In the genomic region with DNA sequence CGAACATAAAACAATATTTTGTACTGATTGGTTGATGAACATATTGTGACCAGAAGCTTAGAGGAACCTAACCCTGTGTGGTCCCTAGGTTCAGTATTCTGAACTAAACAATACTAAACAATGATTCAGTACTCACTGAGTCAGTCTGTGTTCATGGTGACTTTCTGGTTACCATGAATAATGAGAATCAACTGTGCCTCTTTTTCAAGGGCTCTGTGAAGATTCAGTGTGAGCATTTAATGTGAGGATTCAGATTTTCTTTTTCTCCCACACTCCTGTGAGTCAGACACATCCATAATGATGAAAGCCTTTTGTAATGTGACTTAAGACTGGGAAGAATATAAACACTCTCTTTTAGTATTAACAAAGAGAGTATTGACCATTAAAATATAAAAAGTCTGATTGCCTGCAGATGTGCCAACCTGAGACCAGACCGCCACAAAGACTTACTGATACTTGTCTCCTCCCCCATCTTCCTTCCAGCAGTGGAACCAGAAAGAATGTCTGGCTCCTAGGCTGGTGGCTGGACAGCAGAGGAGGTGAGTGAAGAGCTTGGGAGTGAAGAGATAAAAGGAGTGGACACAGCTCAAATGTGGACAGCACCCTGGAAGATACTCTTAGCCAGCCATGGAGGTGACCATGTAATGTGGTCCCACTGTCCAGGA, we compare ENCODE assay signal across 13 cellular contexts. TPM values are rescaled to one million over a fixed set of nuclear protein-coding genes. Genes with fewer than 3 reads are reported as not detected.
A peak's percentile ranks its signal among the peaks of the same experiment; 100 is the strongest.
DNase-seq lines count a peak whose midpoint lies in the region; ATAC-seq and TF ChIP-seq lines count a peak whose summit lies in the region.
"Had no signal": no experiment of that assay in that cellular context is flagged by ENCODE, and none has a peak within 500 bp of the region (broad histone marks: within the 10 kb centered on the region; RNA-seq: fewer than 3 reads in every experiment).

No MANE protein-coding gene starts in this region.

- H3K4me3 ChIP-seq in SJSA1 (no peak overlapping the region), fibroblast of lung (replicated peaks in 1 of 4; ENCODE audit: control extremely low read depth in 1 of 4, insufficient read depth in 1 of 4, low read depth in 3 of 4, low read length in 4 of 4) (no peak overlapping the region), mesendoderm (ENCODE audit: low read length) (no peak overlapping the region)
- H3K4me3 ChIP-seq: BLaER1 treated with 17β-estradiol and CSF1 and Interleukin-3, amounts not matched to agents 10 nM and 100 nM; lung had no signal

- H3K27me3 Mint-ChIP-seq in stimulated activated naive CD8-positive, alpha-beta T cell treated with anti-CD3 and anti-CD28 coated beads, Interleukin-15, amount 100 ng/mL, for 72 hours = no peaks in the 10 kb centered on the region

- H3K27ac ChIP-seq in SJSA1 = peak overlapping the region; percentile 76
- H3K27ac ChIP-seq in fibroblast of lung (ENCODE audit: insufficient read depth, low read length) = peak overlapping the region; percentile 43
- H3K27ac ChIP-seq in mesendoderm (ENCODE audit: low read depth, low read length) = no peak overlapping the region
- H3K27ac ChIP-seq: BLaER1 treated with 17β-estradiol and CSF1 and Interleukin-3, amounts not matched to agents 10 nM and 100 nM; neutrophil had no signal

- no peak overlapping the region for H3K23ac ChIP-seq in mesendoderm (ENCODE audit: low read length)

- no peaks in the 10 kb centered on the region for H3K79me2 ChIP-seq in fibroblast of lung (ENCODE audit: control insufficient read depth, insufficient read depth, low read length)
- H3K79me2 ChIP-seq in mesendoderm (ENCODE audit: control insufficient read depth, insufficient read depth, low read length) = no peaks in the 10 kb centered on the region

- H3K4ac ChIP-seq in mesendoderm (ENCODE audit: low read depth, low read length) = no peak overlapping the region

- no peak overlapping the region for H3K27ac Mint-ChIP-seq in stimulated activated naive CD8-positive, alpha-beta T cell treated with anti-CD3 and anti-CD28 coated beads, Interleukin-15, amount 100 ng/mL, for 72 hours
- H3K27ac Mint-ChIP-seq: activated naive CD8-positive, alpha-beta T cell treated with anti-CD3 and anti-CD28 coated beads, Interleukin-2, amount 10 ng/mL, durations not matched to agents 7 days and 5 days had no signal

- H3K4me2 ChIP-seq in fibroblast of lung (ENCODE audit: extremely low read depth, insufficient read depth, low read length) (peak overlapping the region; percentile 63), mesendoderm (ENCODE audit: low read length) (no peak overlapping the region)
- H3K4me2 ChIP-seq: BLaER1 treated with 17β-estradiol and CSF1 and Interleukin-3, amounts not matched to agents 10 nM and 100 nM had no signal

- H3K9ac ChIP-seq in fibroblast of lung (ENCODE audit: insufficient read depth, low read length) = no peak overlapping the region
- no peak overlapping the region for H3K9ac ChIP-seq in mesendoderm (ENCODE audit: low read length)
- H3K9ac ChIP-seq: BLaER1 treated with 17β-estradiol and CSF1 and Interleukin-3, amounts not matched to agents 10 nM and 100 nM had no signal

- H2BK15ac ChIP-seq in mesendoderm (replicated peaks; ENCODE audit: low read depth) = no peak overlapping the region

- no CpG with 5 or more reads among the region's 2 CpGs for WGBS in mesendoderm (ENCODE audit: extremely low coverage, insufficient coverage, low lambda C conversion rate)

- H4K5ac ChIP-seq in mesendoderm (ENCODE audit: low read length) = no peak overlapping the region

- H3K9me3 Mint-ChIP-seq in stimulated activated naive CD8-positive, alpha-beta T cell treated with anti-CD3 and anti-CD28 coated beads, Interleukin-15, amount 100 ng/mL, for 72 hours = no peaks in the 10 kb centered on the region
- H3K9me3 Mint-ChIP-seq: activated naive CD8-positive, alpha-beta T cell treated with anti-CD3 and anti-CD28 coated beads, Interleukin-2, amount 10 ng/mL, durations not matched to agents 7 days and 5 days had no signal

- H3K4me3 Mint-ChIP-seq in stimulated activated naive CD8-positive, alpha-beta T cell treated with anti-CD3 and anti-CD28 coated beads, Interleukin-15, amount 100 ng/mL, for 72 hours = no peak overlapping the region
- H3K4me3 Mint-ChIP-seq: activated naive CD8-positive, alpha-beta T cell treated with anti-CD3 and anti-CD28 coated beads, Interleukin-2, amount 10 ng/mL, durations not matched to agents 7 days and 5 days had no signal

- H2AK5ac ChIP-seq in mesendoderm (ENCODE audit: low read length) = no peak overlapping the region

- ATAC-seq in stimulated activated naive CD8-positive, alpha-beta T cell treated with anti-CD3 and anti-CD28 coated beads, Interleukin-15, Interleukin-2, amounts not matched to agents 100 U/mL and 50 U/mL, for 24 hours = peak; percentile 32
- no peak for ATAC-seq in stimulated activated naive CD8-positive, alpha-beta T cell treated with anti-CD3 and anti-CD28 coated beads, Interleukin-15, amount 100 ng/mL, for 72 hours
- ATAC-seq in GM18517 (IDR thresholded peaks at IDR 0.05; ENCODE audit: unreplicated experiment) = no peak

- H3K18ac ChIP-seq in mesendoderm (ENCODE audit: low read length) = no peak overlapping the region

- no peak overlapping the region for H4K8ac ChIP-seq in mesendoderm (ENCODE audit: low read depth, low read length)

- H3K79me1 ChIP-seq in mesendoderm (ENCODE audit: low read length) = no peaks in the 10 kb centered on the region

- H2BK120ac ChIP-seq in mesendoderm (ENCODE audit: low read depth, low read length) = no peak overlapping the region

- no peaks in the 10 kb centered on the region for H4K20me1 ChIP-seq in fibroblast of lung (ENCODE audit: control insufficient read depth, extremely low read depth, insufficient read depth, low read length)
- H4K20me1 ChIP-seq: BLaER1 treated with 17β-estradiol and CSF1 and Interleukin-3, amounts not matched to agents 10 nM and 100 nM had no signal

- H3K56ac ChIP-seq in mesendoderm (ENCODE audit: low read length) = no peak overlapping the region

- no peak for DNase-seq in stimulated activated naive CD8-positive, alpha-beta T cell treated with anti-CD3 and anti-CD28 coated beads, Interleukin-15, Interleukin-2, amounts not matched to agents 100 U/mL and 50 U/mL, for 24 hours
- DNase-seq in stimulated activated naive CD8-positive, alpha-beta T cell treated with anti-CD3 and anti-CD28 coated beads, Interleukin-15, amount 100 ng/mL, for 72 hours = no peak
- DNase-seq in SJSA1 (ENCODE audit: low read depth in 1 of 2, low spot score in 2 of 2) (peak; percentile 63 to 93), fibroblast of lung (ENCODE audit: low read depth in 2 of 2) (peak; percentile 89 to 91), mesendoderm (no peak), MV-4-11 (lab: John Stamatoyannopoulos, UW) (no peak), NCI-H1930 (lab: John Stamatoyannopoulos, UW) (no peak)
- DNase-seq: activated naive CD8-positive, alpha-beta T cell treated with anti-CD3 and anti-CD28 coated beads, Interleukin-2, amount 10 ng/mL, durations not matched to agents 7 days and 5 days; GDM1 had no signal

- H3K9me3 ChIP-seq in SJSA1 (replicated peaks) (no peaks in the 10 kb centered on the region), fibroblast of lung (ENCODE audit: control insufficient read depth, insufficient read depth, low read depth, low read length) (no peaks in the 10 kb centered on the region)
- H3K9me3 ChIP-seq: neutrophil had no signal

- H3K4me1 ChIP-seq in SJSA1 (replicated peaks) (peaks cover 30% of the 10 kb centered on the region), fibroblast of lung (ENCODE audit: control insufficient read depth, extremely low read depth, insufficient read depth, low read length) (no peaks in the 10 kb centered on the region), mesendoderm (ENCODE audit: control insufficient read depth, low read depth, low read length) (peaks cover 4% of the 10 kb centered on the region)
- H3K4me1 ChIP-seq: BLaER1 treated with 17β-estradiol and CSF1 and Interleukin-3, amounts not matched to agents 10 nM and 100 nM had no signal

- H3K36me3 ChIP-seq in SJSA1 (no peaks in the 10 kb centered on the region), fibroblast of lung (ENCODE audit: control insufficient read depth, insufficient read depth, low read length) (no peaks in the 10 kb centered on the region), mesendoderm (ENCODE audit: control insufficient read depth, insufficient read depth, low read length) (no peaks in the 10 kb centered on the region)
- H3K36me3 ChIP-seq: BLaER1 treated with 17β-estradiol and CSF1 and Interleukin-3, amounts not matched to agents 10 nM and 100 nM; neutrophil had no signal

- no peaks in the 10 kb centered on the region for H3K4me1 Mint-ChIP-seq in stimulated activated naive CD8-positive, alpha-beta T cell treated with anti-CD3 and anti-CD28 coated beads, Interleukin-15, amount 100 ng/mL, for 72 hours

- H3K27me3 ChIP-seq in SJSA1 (replicated peaks) (no peaks in the 10 kb centered on the region), fibroblast of lung (ENCODE audit: control insufficient read depth, insufficient read depth, low read length) (no peaks in the 10 kb centered on the region), mesendoderm (ENCODE audit: insufficient read depth, low read length, poor library complexity) (no peaks in the 10 kb centered on the region)
- H3K27me3 ChIP-seq: BLaER1 treated with 17β-estradiol and CSF1 and Interleukin-3, amounts not matched to agents 10 nM and 100 nM; neutrophil had no signal

- H2AFZ ChIP-seq in fibroblast of lung (ENCODE audit: low read length) = no peak overlapping the region

- H2BK5ac ChIP-seq in mesendoderm (ENCODE audit: low read length) = no peak overlapping the region

- TF ChIP-seq CTCF in fibroblast of lung (conservative IDR thresholded peaks at IDR 0.05 in 1 of 2, IDR thresholded peaks at IDR 0.05 in 1 of 2; ENCODE audit: low read depth in 1 of 2, low read length in 2 of 2) = no peak

RNA-seq across cellular contexts. Expression of a gene that starts 17.6 kb away (rescaled TPM):
- total RNA-seq in SJSA1 (2014; rRNA removed; shearing (Covaris generic)) = 119 and 277 TPM in 2 replicates
- total RNA-seq in fibroblast of lung = 41.9 and 48.6 TPM in 2 replicates
- 58.3 and 78.1 TPM in 2 replicates for polyA plus RNA-seq in fibroblast of lung
- 48.2 and 71.6 TPM in 2 replicates for polyA plus RNA-seq in fibroblast of lung (2012)
- polyA minus RNA-seq in fibroblast of lung (ENCODE audit: low replicate concordance) = 6.4 and 23.7 TPM in 2 replicates
- polyA plus RNA-seq in mesendoderm (2013, experiment 1 of 2) = 93.1 TPM
- polyA plus RNA-seq in mesendoderm (2013, experiment 2 of 2) = 90.0 TPM

RNA-seq across cellular contexts. Expression of a gene that starts 59.3 kb away (rescaled TPM):
- 49.3 and 80.3 TPM in 2 replicates for total RNA-seq in SJSA1 (2014; rRNA removed; shearing (Covaris generic))
- total RNA-seq in fibroblast of lung = 26.2 and 27.6 TPM in 2 replicates
- 60.0 and 62.4 TPM in 2 replicates for polyA plus RNA-seq in fibroblast of lung
- polyA plus RNA-seq in fibroblast of lung (2012) = 50.1 and 53.1 TPM in 2 replicates
- 0.90 and 1.9 TPM in 2 replicates for polyA minus RNA-seq in fibroblast of lung (ENCODE audit: low replicate concordance)
- polyA plus RNA-seq in mesendoderm (2013, experiment 1 of 2) = 133 TPM
- polyA plus RNA-seq in mesendoderm (2013, experiment 2 of 2) = 128 TPM

RNA-seq across cellular contexts. Expression of a gene that starts 59.5 kb away (rescaled TPM):
- 181 and 200 TPM in 2 replicates for total RNA-seq in SJSA1 (2014; rRNA removed; shearing (Covaris generic))
- total RNA-seq in fibroblast of lung = 120 and 153 TPM in 2 replicates
- polyA plus RNA-seq in fibroblast of lung = 53.8 and 57.5 TPM in 2 replicates
- polyA plus RNA-seq in fibroblast of lung (2012) = 63.3 and 67.4 TPM in 2 replicates
- polyA minus RNA-seq in fibroblast of lung (ENCODE audit: low replicate concordance) = 2.6 and 5.2 TPM in 2 replicates
- polyA plus RNA-seq in mesendoderm (2013, experiment 1 of 2) = 69.0 TPM
- 67.1 TPM for polyA plus RNA-seq in mesendoderm (2013, experiment 2 of 2)

Comparison
In these comparisons a context has a peak if more than half of its experiments do, and no peak if none do; other contexts are left out.
1. DNase-seq: peak in SJSA1 (2 of 2) and fibroblast of lung (2 of 2); none in stimulated activated naive CD8-positive, alpha-beta T cell treated with anti-CD3 and anti-CD28 coated beads, Interleukin-15, Interleukin-2, amounts not matched to agents 100 U/mL and 50 U/mL, for 24 hours (single experiment), stimulated activated naive CD8-positive, alpha-beta T cell treated with anti-CD3 and anti-CD28 coated beads, Interleukin-15, amount 100 ng/mL, for 72 hours (0 of 2), mesendoderm (single experiment), MV-4-11 (single experiment) and NCI-H1930 (0 of 2).